ENCODE assay signal across 8 cellular contexts in genomic region chr2:236177604-236177966, GRCh38. TPM values are rescaled to one million over a fixed set of nuclear protein-coding genes. Genes with fewer than 3 reads are reported as not detected.
DNase-seq lines count a peak whose midpoint lies in the region; ATAC-seq and TF ChIP-seq lines count a peak whose summit lies in the region.

No MANE protein-coding gene starts in this region.

- no peak overlapping the region for H3K27ac Mint-ChIP-seq in activated naive CD4-positive, alpha-beta T cell treated with anti-CD3 and anti-CD28 coated beads for 36 hours

- no peak for TF ChIP-seq POLR2A in gastroesophageal sphincter (IDR thresholded peaks at IDR 0.05)

- no peaks in the 10 kb centered on the region for H3K9me3 Mint-ChIP-seq in activated naive CD4-positive, alpha-beta T cell treated with anti-CD3 and anti-CD28 coated beads for 36 hours

- intact Hi-C loops in activated naive CD4-positive, alpha-beta T cell treated with anti-CD3 and anti-CD28 coated beads for 36 hours (cut with micrococcal nuclease) = loop anchor here (10.0 kb wide), 1 partner anchor 503 kb away; no protein-coding TSS in a partner anchor

- no peaks in the 10 kb centered on the region for H3K9me3 ChIP-seq in gastroesophageal sphincter
- H3K9me3 ChIP-seq in skeletal muscle tissue (ENCODE audit: control insufficient read depth in 3 of 3, low read length in 3 of 3) = no peaks in the 10 kb centered on the region

- H3K4me1 Mint-ChIP-seq in activated naive CD4-positive, alpha-beta T cell treated with anti-CD3 and anti-CD28 coated beads for 36 hours (ENCODE audit: low read depth) = peaks cover 16% of the 10 kb centered on the region

- H3K4me3 ChIP-seq in gastroesophageal sphincter (no peak overlapping the region), skeletal muscle tissue (ENCODE audit: low read length in 3 of 3) (peak overlapping the region in 2 of 3 donors; percentile 15 to 60)

- no peak overlapping the region for H3K9ac ChIP-seq in skeletal muscle tissue (ENCODE audit: low read depth in 1 of 3, low read length in 3 of 3)

- H3K27me3 ChIP-seq in gastroesophageal sphincter (peaks cover 98% of the 10 kb centered on the region), skeletal muscle tissue (ENCODE audit: control insufficient read depth in 3 of 3, insufficient read depth in 3 of 3, low read length in 3 of 3) (peaks cover 76 to 83% (median 81%) of the 10 kb centered on the region in 3 donors)

- no peaks in the 10 kb centered on the region for H3K36me3 Mint-ChIP-seq in activated naive CD4-positive, alpha-beta T cell treated with anti-CD3 and anti-CD28 coated beads for 36 hours (ENCODE audit: low read depth)

- no peak for TF ChIP-seq EP300 in gastroesophageal sphincter (IDR thresholded peaks at IDR 0.05)

- DNase-seq in activated naive CD4-positive, alpha-beta T cell treated with anti-CD3 and anti-CD28 coated beads for 36 hours = peak; percentile 51
- no peak for DNase-seq in activated naive CD4-positive, alpha-beta T cell treated with anti-CD3 and anti-CD28 coated beads, Interleukin-2, amount 50 U/mL, for 16 hours
- DNase-seq in SKM-1 (lab: John Stamatoyannopoulos, UW; ENCODE audit: unreplicated experiment) (peak; percentile 60), SIG-M5 (lab: John Stamatoyannopoulos, UW) (no peak), globus pallidus (ENCODE audit: low spot score) (no peak)
- no peak for DNase-seq in activated effector memory CD4-positive, alpha-beta T cell treated with Interleukin-2 at 50 U/mL for 16 hours

- CTCF ChIA-PET in activated naive CD4-positive, alpha-beta T cell treated with anti-CD3 and anti-CD28 coated beads for 36 hours (lab: Charles Lee) = interaction anchor here (1.2 to 7.8 kb wide), 4 partner anchors 8 to 397 kb away, joined by 3 to 44 read pairs (median 6); no protein-coding TSS in a partner anchor

- peaks cover 74% of the 10 kb centered on the region for H3K27me3 Mint-ChIP-seq in activated naive CD4-positive, alpha-beta T cell treated with anti-CD3 and anti-CD28 coated beads for 36 hours (ENCODE audit: low read depth)

- H3K4me3 Mint-ChIP-seq in activated naive CD4-positive, alpha-beta T cell treated with anti-CD3 and anti-CD28 coated beads for 36 hours = no peak overlapping the region

- H3K4me1 ChIP-seq in gastroesophageal sphincter (peaks cover 0 to 40% (median 9%) of the 10 kb centered on the region in 3 donors), skeletal muscle tissue (ENCODE audit: control insufficient read depth in 3 of 3, insufficient read depth in 3 of 3, low read length in 3 of 3) (peaks cover 6 to 19% (median 13%) of the 10 kb centered on the region in 3 donors)

- H3K36me3 ChIP-seq in gastroesophageal sphincter = no peaks in the 10 kb centered on the region
- H3K36me3 ChIP-seq in skeletal muscle tissue (ENCODE audit: control insufficient read depth in 3 of 3, insufficient read depth in 3 of 3, low read length in 3 of 3) = no peaks in the 10 kb centered on the region

- no peak for TF ChIP-seq CTCF in gastroesophageal sphincter (IDR thresholded peaks at IDR 0.05)

- WGBS in gastroesophageal sphincter (ENCODE audit: low coverage in 1 of 2), 2 donors = 12% methylated on average over 3 of the region's 20 CpGs; no CpG with 5 or more reads in 1 of the 2 donors

- H3K27ac ChIP-seq in gastroesophageal sphincter (no peak overlapping the region), skeletal muscle tissue (ENCODE audit: low read depth, low read length) (no peak overlapping the region)

- ATAC-seq in gastroesophageal sphincter = peak; percentile 67

RNA-seq across cellular contexts. Expression of gene GBX2, which starts 9.4 kb away (rescaled TPM):
- total RNA-seq in activated naive CD4-positive, alpha-beta T cell treated with anti-CD3 and anti-CD28 coated beads for 36 hours = not detected
- total RNA-seq in gastroesophageal sphincter = not detected
- not detected for total RNA-seq in skeletal muscle tissue

Comparison
In these comparisons a context has a peak if more than half of its experiments do, and no peak if none do; other contexts are left out.
1. DNase-seq: peak in activated naive CD4-positive, alpha-beta T cell treated with anti-CD3 and anti-CD28 coated beads for 36 hours (single experiment) and SKM-1 (single experiment); none in activated naive CD4-positive, alpha-beta T cell treated with anti-CD3 and anti-CD28 coated beads, Interleukin-2, amount 50 U/mL, for 16 hours (single experiment), SIG-M5 (single experiment), activated effector memory CD4-positive, alpha-beta T cell treated with Interleukin-2 at 50 U/mL for 16 hours (single experiment) and globus pallidus (single experiment).
2. H3K4me3 ChIP-seq: peak in skeletal muscle tissue (2 of 3); none in gastroesophageal sphincter (0 of 2).